In genomic region chr7:69588773-69589172, GRCh38 we compare ENCODE assay signal across 16 cellular contexts.
"Had no signal": no experiment of that assay in that cellular context is flagged by ENCODE, and none has a peak within 500 bp of the region (broad histone marks: within the 10 kb centered on the region; RNA-seq: fewer than 3 reads in every experiment).

No MANE protein-coding gene starts in this region.

- H3K27ac ChIP-seq: colonic mucosa, hepatocyte, lower lobe of right lung, right atrium auricular region, testis had no signal

- DNase-seq: activated CD4-positive, alpha-beta T cell treated with anti-CD3 and anti-CD28 coated beads, Interleukin-2, amount 10 ng/mL, durations not matched to agents 24 days and 14 days; activated CD8-positive, alpha-beta T cell treated with anti-CD3 and anti-CD28 coated beads, Interleukin-2, amount 10 ng/mL, durations not matched to agents 7 days and 5 days; activated naive CD4-positive, alpha-beta T cell treated with anti-CD3 and anti-CD28 coated beads for 36 hours; activated T-cell treated with anti-CD3 and anti-CD28 coated beads, Interleukin-2, amount 50 U/mL, for 4 hours; central memory CD4-positive, alpha-beta T cell; colonic mucosa; lower lobe of right lung; occipital lobe; small intestine; stimulated activated CD4-positive, alpha-beta T cell treated with anti-CD3 and anti-CD28 coated beads, Interleukin-15, amount 100 ng/mL, for 24 hours; stimulated activated CD4-positive, alpha-beta T cell treated with anti-CD3 and anti-CD28 coated beads, Interleukin-2, amount 100 ng/mL, for 48 hours; T-helper 1 cell; T1000; testis had no signal
